In the genomic region with DNA sequence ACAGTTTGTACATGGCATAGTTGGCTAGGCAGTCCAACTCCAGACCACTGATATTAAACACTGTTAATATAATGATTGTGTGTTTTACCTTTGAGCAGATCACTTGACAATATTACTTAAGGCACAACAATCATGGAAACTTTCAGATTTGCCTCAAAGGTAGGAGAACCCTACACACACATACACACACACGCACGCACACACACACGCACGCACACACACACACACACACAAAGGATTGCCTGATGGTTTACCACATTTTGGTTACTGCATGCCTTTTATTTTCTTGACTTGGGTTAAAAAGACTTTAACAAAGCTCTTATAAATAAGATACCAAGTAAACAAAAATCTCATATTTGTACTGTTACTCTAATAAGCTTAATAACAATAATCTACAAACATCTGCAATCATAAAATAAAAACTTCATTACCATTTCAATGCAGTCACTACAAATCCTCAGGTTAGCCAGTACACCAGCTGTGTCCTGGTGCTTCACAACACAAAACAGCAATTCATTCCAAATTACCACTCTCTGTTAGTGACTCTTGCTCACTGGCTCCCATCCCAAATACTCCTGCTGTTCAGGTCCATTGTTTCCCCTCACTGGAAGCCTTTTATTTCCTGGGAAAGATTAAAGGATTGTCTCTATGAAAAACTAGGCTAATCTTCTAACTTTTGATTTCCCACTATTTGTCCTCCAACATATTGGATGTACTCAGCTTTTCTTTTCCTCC, we compare ENCODE assay signal across 10 cellular contexts.
A peak's percentile ranks its signal among the peaks of the same experiment; 100 is the strongest.
DNase-seq lines count a peak whose midpoint lies in the region; ATAC-seq and TF ChIP-seq lines count a peak whose summit lies in the region.
"Had no signal": no experiment of that assay in that cellular context is flagged by ENCODE, and none has a peak within 500 bp of the region (broad histone marks: within the 10 kb centered on the region; RNA-seq: fewer than 3 reads in every experiment).

No MANE protein-coding gene starts in this region.

- no peak overlapping the region for H3K4me3 ChIP-seq in astrocyte of the cerebellum (ENCODE audit: low read depth, low read length)
- H3K4me3 ChIP-seq in mesendoderm (ENCODE audit: low read length): no peak overlapping the region

- no peak overlapping the region for H3K23ac ChIP-seq in mesendoderm (ENCODE audit: low read length)

- WGBS in mesendoderm (ENCODE audit: extremely low coverage, insufficient coverage, low lambda C conversion rate): no CpG with 5 or more reads among the region's 4 CpGs

- H4K8ac ChIP-seq in mesendoderm (ENCODE audit: low read depth, low read length): no peak overlapping the region

- H3K36me3 ChIP-seq in mesendoderm (ENCODE audit: control insufficient read depth, insufficient read depth, low read length): no peaks in the 10 kb centered on the region

- no peak overlapping the region for H3K18ac ChIP-seq in mesendoderm (ENCODE audit: low read length)

- no peak overlapping the region for H2BK5ac ChIP-seq in mesendoderm (ENCODE audit: low read length)

- H3K9ac ChIP-seq in mesendoderm (ENCODE audit: low read length): no peak overlapping the region

- no peaks in the 10 kb centered on the region for H3K79me1 ChIP-seq in mesendoderm (ENCODE audit: low read length)

- H2BK15ac ChIP-seq in mesendoderm (replicated peaks; ENCODE audit: low read depth): no peak overlapping the region

- intact Hi-C loops in posterior vena cava (cut with DNase I): no loop called here

- TF ChIP-seq CTCF in astrocyte of the cerebellum (IDR thresholded peaks at IDR 0.05; ENCODE audit: low read depth, low read length, missing control alignments): no peak

- no peaks in the 10 kb centered on the region for H3K79me2 ChIP-seq in mesendoderm (ENCODE audit: control insufficient read depth, insufficient read depth, low read length)

- ATAC-seq in GM21367 (IDR thresholded peaks at IDR 0.05; ENCODE audit: unreplicated experiment): no peak

- H2AK5ac ChIP-seq in mesendoderm (ENCODE audit: low read length): no peak overlapping the region

- H3K4me2 ChIP-seq in mesendoderm (ENCODE audit: low read length): no peak overlapping the region

- no peaks in the 10 kb centered on the region for H3K27me3 ChIP-seq in mesendoderm (ENCODE audit: insufficient read depth, low read length, poor library complexity)

- in situ Hi-C loops in astrocyte of the cerebellum (cut with HindIII; ENCODE audit: low sequenced_read_pairs): no loop called here

- H3K56ac ChIP-seq in mesendoderm (ENCODE audit: low read length): no peak overlapping the region

- H3K27ac ChIP-seq in mesendoderm (ENCODE audit: low read depth, low read length): no peak overlapping the region

- H4K5ac ChIP-seq in mesendoderm (ENCODE audit: low read length): no peak overlapping the region

- H3K4me1 ChIP-seq in mesendoderm (ENCODE audit: control insufficient read depth, low read depth, low read length): no peaks in the 10 kb centered on the region

- DNase-seq in DMS153 (lab: John Stamatoyannopoulos, UW) (peak; percentile 77), NCI-H1694 treated with DMSO at 0.1 percent for 48 hours (lab: John Stamatoyannopoulos, UW) (peak; percentile 72), astrocyte of the cerebellum (ENCODE audit: low read depth) (peak; percentile 87), mesendoderm (peak; percentile 81), UCSD-AML1 (lab: John Stamatoyannopoulos, UW; ENCODE audit: unreplicated experiment) (no peak), posterior vena cava (ENCODE audit: low spot score) (no peak)
- DNase-seq in activated effector memory CD4-positive, alpha-beta T cell treated with Interleukin-2 at 50 U/mL for 16 hours: no peak
- DNase-seq: islet precursor cell, SW 1271 had no signal

- no peak overlapping the region for H3K4ac ChIP-seq in mesendoderm (ENCODE audit: low read depth, low read length)

- no peak overlapping the region for H2BK120ac ChIP-seq in mesendoderm (ENCODE audit: low read depth, low read length)

Comparison
In these comparisons a context has a peak if more than half of its experiments do, and no peak if none do; other contexts are left out.
1. DNase-seq: peak in DMS153 (single experiment), NCI-H1694 treated with DMSO at 0.1 percent for 48 hours (single experiment), astrocyte of the cerebellum (single experiment) and mesendoderm (single experiment); none in activated effector memory CD4-positive, alpha-beta T cell treated with Interleukin-2 at 50 U/mL for 16 hours (single experiment), UCSD-AML1 (single experiment) and posterior vena cava (single experiment).